Comparison of ENCODE assay signal across 10 cellular contexts in genomic region chr20:54004397-54004940, GRCh38.
DNase-seq lines count a peak whose midpoint lies in the region; ATAC-seq and TF ChIP-seq lines count a peak whose summit lies in the region.
"Had no signal": no experiment of that assay in that cellular context is flagged by ENCODE, and none has a peak within 500 bp of the region (broad histone marks: within the 10 kb centered on the region; RNA-seq: fewer than 3 reads in every experiment).

No MANE protein-coding gene starts in this region.

- H3K9ac ChIP-seq in Karpas-422 (ENCODE audit: low read length), result no peak overlapping the region

- H3K36me3 Mint-ChIP-seq in activated naive CD8-positive, alpha-beta T cell treated with anti-CD3 and anti-CD28 coated beads, Interleukin-2, amount 50 U/mL, for 24 hours (ENCODE audit: low read depth), result no peaks in the 10 kb centered on the region
- H3K36me3 Mint-ChIP-seq in activated naive CD8-positive, alpha-beta T cell treated with anti-CD3 and anti-CD28 coated beads for 36 hours, result peaks cover 10% of the 10 kb centered on the region
- H3K36me3 Mint-ChIP-seq in CD8-positive, alpha-beta memory T cell, result peaks cover 0 to 35% (median 5%) of the 10 kb centered on the region in 3 donors

- POLR2A ChIA-PET in CD8-positive, alpha-beta memory T cell (lab: Charles Lee), result no interaction called here
- POLR2A ChIA-PET in A673 (lab: Charles Lee; ENCODE audit: low non-redundant PET), result no interaction called here

- no peak overlapping the region for H3K4me3 Mint-ChIP-seq in activated naive CD8-positive, alpha-beta T cell treated with anti-CD3 and anti-CD28 coated beads, Interleukin-2, amount 50 U/mL, for 24 hours
- H3K4me3 Mint-ChIP-seq in activated naive CD8-positive, alpha-beta T cell treated with anti-CD3 and anti-CD28 coated beads for 36 hours, result no peak overlapping the region
- H3K4me3 Mint-ChIP-seq in CD8-positive, alpha-beta memory T cell, result no peak overlapping the region

- TF ChIP-seq CTCF in A673 (conservative IDR thresholded peaks at IDR 0.05; ENCODE audit: low read depth, low read length), result no peak

- no peaks in the 10 kb centered on the region for H3K4me1 ChIP-seq in CD8-positive, alpha-beta memory T cell (ENCODE audit: insufficient read depth, low read length)
- H3K4me1 ChIP-seq in A673 (ENCODE audit: insufficient read depth, low read length, poor library complexity, severe bottlenecking), result no peaks in the 10 kb centered on the region
- no peaks in the 10 kb centered on the region for H3K4me1 ChIP-seq in Karpas-422 (ENCODE audit: low read length)
- H3K4me1 ChIP-seq: vagina had no signal

- H3K9me2 ChIP-seq in Karpas-422 (replicated peaks; ENCODE audit: insufficient read depth, low read length), result no peaks in the 10 kb centered on the region; the same call in 1 of the 2 replicates

- peaks cover 5% of the 10 kb centered on the region for H3K4me1 Mint-ChIP-seq in activated naive CD8-positive, alpha-beta T cell treated with anti-CD3 and anti-CD28 coated beads, Interleukin-2, amount 50 U/mL, for 24 hours
- H3K4me1 Mint-ChIP-seq in activated naive CD8-positive, alpha-beta T cell treated with anti-CD3 and anti-CD28 coated beads for 36 hours, result peaks cover 6% of the 10 kb centered on the region
- H3K4me1 Mint-ChIP-seq in CD8-positive, alpha-beta memory T cell, result no peaks in the 10 kb centered on the region

- H3K9me3 ChIP-seq in CD8-positive, alpha-beta memory T cell (ENCODE audit: low read length), result no peaks in the 10 kb centered on the region
- peaks cover 8% of the 10 kb centered on the region for H3K9me3 ChIP-seq in A673 (ENCODE audit: low read depth, low read length, poor library complexity, severe bottlenecking)
- H3K9me3 ChIP-seq in Karpas-422 (ENCODE audit: low read length), result peaks cover 10% of the 10 kb centered on the region
- H3K9me3 ChIP-seq: vagina had no signal

- H3K4me3 ChIP-seq in CD8-positive, alpha-beta memory T cell (ENCODE audit: low read length), result no peak overlapping the region
- no peak overlapping the region for H3K4me3 ChIP-seq in A673 (ENCODE audit: low read depth, low read length, poor library complexity, severe bottlenecking)
- no peak overlapping the region for H3K4me3 ChIP-seq in Karpas-422 (ENCODE audit: low read length)
- H3K4me3 ChIP-seq: vagina had no signal

- ATAC-seq in activated naive CD8-positive, alpha-beta T cell treated with anti-CD3 and anti-CD28 coated beads, Interleukin-2, amount 50 U/mL, for 24 hours, result peak; percentile 63
- peak; percentile 91 for ATAC-seq in GM21737 (IDR thresholded peaks at IDR 0.05; ENCODE audit: unreplicated experiment)
- ATAC-seq in HG03342 (IDR thresholded peaks at IDR 0.05; ENCODE audit: unreplicated experiment), result peak; percentile 98

- no peaks in the 10 kb centered on the region for H3K79me2 ChIP-seq in Karpas-422 (ENCODE audit: low read length)

- H4K20me1 ChIP-seq in Karpas-422 (ENCODE audit: insufficient read depth, low read depth, low read length), result no peaks in the 10 kb centered on the region

- H3K27ac ChIP-seq in CD8-positive, alpha-beta memory T cell (ENCODE audit: low read depth, low read length), result no peak overlapping the region
- H3K27ac ChIP-seq in A673 (ENCODE audit: low read depth, low read length, poor library complexity, severe bottlenecking) (no peak overlapping the region), Karpas-422 (ENCODE audit: low read length) (no peak overlapping the region)
- H3K27ac ChIP-seq: vagina had no signal

- no peaks in the 10 kb centered on the region for H3K36me3 ChIP-seq in CD8-positive, alpha-beta memory T cell (ENCODE audit: insufficient read depth, low read length)
- H3K36me3 ChIP-seq in A673 (ENCODE audit: insufficient read depth, low read length, poor library complexity, severe bottlenecking) (no peaks in the 10 kb centered on the region), Karpas-422 (ENCODE audit: insufficient read depth, low read length) (no peaks in the 10 kb centered on the region)
- H3K36me3 ChIP-seq: vagina had no signal

- H3K9me3 Mint-ChIP-seq in activated naive CD8-positive, alpha-beta T cell treated with anti-CD3 and anti-CD28 coated beads, Interleukin-2, amount 50 U/mL, for 24 hours, result peaks cover 28% of the 10 kb centered on the region
- H3K9me3 Mint-ChIP-seq in activated naive CD8-positive, alpha-beta T cell treated with anti-CD3 and anti-CD28 coated beads for 36 hours, result peaks cover 20% of the 10 kb centered on the region
- H3K9me3 Mint-ChIP-seq in CD8-positive, alpha-beta memory T cell, result peaks cover 22 to 35% (median 27%) of the 10 kb centered on the region in 5 donors

- no peak overlapping the region for H2AFZ ChIP-seq in Karpas-422 (ENCODE audit: low read length)

- DNase-seq in activated naive CD8-positive, alpha-beta T cell treated with anti-CD3 and anti-CD28 coated beads, Interleukin-2, amount 50 U/mL, for 24 hours, result no peak
- DNase-seq in activated naive CD8-positive, alpha-beta T cell treated with anti-CD3 and anti-CD28 coated beads for 36 hours, result no peak
- no peak for DNase-seq in CD8-positive, alpha-beta memory T cell
- no peak for DNase-seq in A673 (ENCODE audit: low spot score)
- DNase-seq in RPMI8226, result no peak
- DNase-seq in Karpas-422, result no peak
- DNase-seq: cerebellar nuclear complex had no signal

- peaks cover 13% of the 10 kb centered on the region for H3K27me3 Mint-ChIP-seq in activated naive CD8-positive, alpha-beta T cell treated with anti-CD3 and anti-CD28 coated beads, Interleukin-2, amount 50 U/mL, for 24 hours
- peaks cover 4% of the 10 kb centered on the region for H3K27me3 Mint-ChIP-seq in activated naive CD8-positive, alpha-beta T cell treated with anti-CD3 and anti-CD28 coated beads for 36 hours
- H3K27me3 Mint-ChIP-seq in CD8-positive, alpha-beta memory T cell, result peaks cover 15 to 43% of the 10 kb centered on the region in 2 donors

- intact Hi-C loops in A673 (cut with micrococcal nuclease; ENCODE audit: unreplicated experiment), result no loop called here

- no peak overlapping the region for H3K4me2 ChIP-seq in Karpas-422 (ENCODE audit: low read depth, low read length, poor library complexity, severe bottlenecking)

- BruUV-seq in A673 (replicated peaks; lab: Mats Ljungman, UMichigan), result no TSS peak

- CTCF ChIA-PET in CD8-positive, alpha-beta memory T cell (lab: Charles Lee), result no interaction called here
- CTCF ChIA-PET in A673 (lab: Charles Lee), result no interaction called here

- no peaks in the 10 kb centered on the region for H3K27me3 ChIP-seq in CD8-positive, alpha-beta memory T cell (ENCODE audit: insufficient read depth, low read length, poor library complexity, severe bottlenecking)
- H3K27me3 ChIP-seq in A673 (replicated peaks; ENCODE audit: insufficient read depth, low read depth, low read length, poor library complexity) (peaks cover 3% of the 10 kb centered on the region), Karpas-422 (ENCODE audit: low read length) (no peaks in the 10 kb centered on the region)
- H3K27me3 ChIP-seq: vagina had no signal

- no peak overlapping the region for H3K27ac Mint-ChIP-seq in activated naive CD8-positive, alpha-beta T cell treated with anti-CD3 and anti-CD28 coated beads, Interleukin-2, amount 50 U/mL, for 24 hours
- no peak overlapping the region for H3K27ac Mint-ChIP-seq in activated naive CD8-positive, alpha-beta T cell treated with anti-CD3 and anti-CD28 coated beads for 36 hours
- no peak overlapping the region for H3K27ac Mint-ChIP-seq in CD8-positive, alpha-beta memory T cell
